In the genomic region with DNA sequence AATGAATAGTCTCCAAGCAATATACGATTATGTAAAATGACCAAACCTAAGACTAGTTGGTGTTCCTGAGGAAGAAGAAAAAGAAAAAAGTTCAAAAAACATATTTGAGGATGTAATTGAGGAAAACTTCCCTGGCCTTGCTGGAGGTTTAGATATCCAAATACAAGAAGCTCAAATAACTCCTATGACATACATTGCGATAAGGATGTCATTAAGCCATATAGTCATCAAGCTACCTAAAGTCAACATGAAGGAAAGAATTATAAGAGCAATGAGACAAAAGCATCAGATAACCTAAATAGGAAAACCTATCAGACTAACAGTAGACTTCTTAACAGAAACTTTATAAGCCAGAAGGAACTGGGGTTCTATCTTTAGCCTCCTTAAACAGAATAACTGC, we compare ENCODE assay signal across 39 cellular contexts.
"Had no signal": no experiment of that assay in that cellular context is flagged by ENCODE, and none has a peak within 500 bp of the region (broad histone marks: within the 10 kb centered on the region; RNA-seq: fewer than 3 reads in every experiment).

No MANE protein-coding gene starts in this region.

- H3K36me3 Mint-ChIP-seq: activated CD4-positive, alpha-beta memory T cell treated with anti-CD3 and anti-CD28 coated beads for 36 hours; activated naive CD4-positive, alpha-beta T cell treated with anti-CD3 and anti-CD28 coated beads, Interleukin-2, amount 50 U/mL, for 72 hours; activated naive CD8-positive, alpha-beta T cell treated with anti-CD3 and anti-CD28 coated beads, Interleukin-2, amount 10 ng/mL, durations not matched to agents 7 days and 5 days; brain had no signal

- H3K27me3 Mint-ChIP-seq: activated B cell treated with CpG ODN at 0.5 μM for 24 hours; activated CD4-positive, alpha-beta memory T cell treated with anti-CD3 and anti-CD28 coated beads for 36 hours; activated CD4-positive, alpha-beta T cell treated with anti-CD3 and anti-CD28 coated beads, Interleukin-2, amount 10 ng/mL, durations not matched to agents 24 days and 14 days; activated CD8-positive, alpha-beta T cell treated with anti-CD3 and anti-CD28 coated beads for 36 hours; activated naive CD8-positive, alpha-beta T cell treated with anti-CD3 and anti-CD28 coated beads, Interleukin-2, amount 10 ng/mL, durations not matched to agents 7 days and 5 days; activated naive CD8-positive, alpha-beta T cell treated with anti-CD3 and anti-CD28 coated beads, Interleukin-2, amount 50 U/mL, for 24 hours; activated T-helper 17 cell treated with anti-CD3 and anti-CD28 coated beads, Interleukin-2, amount 50 U/mL, for 72 hours; brain; central memory CD8-positive, alpha-beta T cell had no signal

- FAIRE-seq: bronchial epithelial cell, TTC549 had no signal

- DNase-seq: activated B cell treated with CpG ODN at 0.5 μM for 24 hours; activated CD4-positive, alpha-beta memory T cell treated with anti-CD3 and anti-CD28 coated beads for 36 hours; activated CD4-positive, alpha-beta T cell treated with anti-CD3 and anti-CD28 coated beads for 4 hours; activated CD4-positive, alpha-beta T cell treated with anti-CD3 and anti-CD28 coated beads, Interleukin-2, amount 10 ng/mL, durations not matched to agents 24 days and 14 days; activated CD4-positive, alpha-beta T cell treated with anti-CD3 and anti-CD28 coated beads, Interleukin-2, amount 50 U/mL, for 1 hour; activated CD4-positive, alpha-beta T cell treated with anti-CD3 and anti-CD28 coated beads, Interleukin-2, amount 50 U/mL, for 4 hours; activated CD4-positive, CD25-positive, alpha-beta regulatory T cell treated with anti-CD3 and anti-CD28 coated beads, Interleukin-2, amount 50 U/mL, for 72 hours; activated CD8-positive, alpha-beta memory T cell treated with anti-CD3 and anti-CD28 coated beads, Interleukin-2, amount 50 U/mL, for 4 hours; activated CD8-positive, alpha-beta T cell treated with anti-CD3 and anti-CD28 coated beads for 36 hours; activated effector memory CD4-positive, alpha-beta T cell treated with anti-CD3 and anti-CD28 coated beads, Interleukin-2, amount 50 U/mL, for 16 hours; activated gamma-delta T cell treated with Interleukin-2 at 50 U/mL for 16 hours; activated naive CD4-positive, alpha-beta T cell; activated naive CD4-positive, alpha-beta T cell treated with anti-CD3 and anti-CD28 coated beads for 36 hours; activated naive CD4-positive, alpha-beta T cell treated with anti-CD3 and anti-CD28 coated beads, Interleukin-2, amount 50 U/mL, for 16 hours; activated naive CD8-positive, alpha-beta T cell treated with anti-CD3 and anti-CD28 coated beads, Interleukin-2, amount 10 ng/mL, durations not matched to agents 7 days and 5 days; activated naive CD8-positive, alpha-beta T cell treated with anti-CD3 and anti-CD28 coated beads, Interleukin-2, amount 50 U/mL, for 24 hours; activated T-cell treated with anti-CD3 and anti-CD28 coated beads for 4 hours; activated T-cell treated with anti-CD3 and anti-CD28 coated beads, Interleukin-2, amount 50 U/mL, for 1 hour; activated T-cell treated with anti-CD3 and anti-CD28 coated beads, Interleukin-2, amount 50 U/mL, for 4 hours; activated T-cell treated with anti-CD3 and anti-CD28 coated beads, Interleukin-2, amount 50 U/mL, for 72 hours; amygdala; anterior cingulate cortex; caudate nucleus; cerebellar nuclear complex; T-helper 1 cell; T-helper 2 cell; T-helper 9 cell had no signal

- H3K27me3 ChIP-seq: ascending aorta, cardiac muscle cell had no signal

- H3K4me1 ChIP-seq: ascending aorta had no signal

- H3K4me3 Mint-ChIP-seq: activated B cell treated with CpG ODN at 0.5 μM for 24 hours; activated CD4-positive, alpha-beta memory T cell treated with anti-CD3 and anti-CD28 coated beads for 36 hours; activated CD4-positive, alpha-beta T cell treated with anti-CD3 and anti-CD28 coated beads, Interleukin-2, amount 10 ng/mL, durations not matched to agents 24 days and 14 days; activated CD8-positive, alpha-beta T cell treated with anti-CD3 and anti-CD28 coated beads for 36 hours; activated naive CD4-positive, alpha-beta T cell treated with anti-CD3 and anti-CD28 coated beads for 36 hours; activated naive CD8-positive, alpha-beta T cell treated with anti-CD3 and anti-CD28 coated beads, Interleukin-2, amount 10 ng/mL, durations not matched to agents 7 days and 5 days; activated naive CD8-positive, alpha-beta T cell treated with anti-CD3 and anti-CD28 coated beads, Interleukin-2, amount 50 U/mL, for 24 hours; activated T-cell treated with anti-CD3 and anti-CD28 coated beads, Interleukin-2, amount 50 U/mL, for 4 hours; activated T-cell treated with anti-CD3 and anti-CD28 coated beads, Interleukin-2, amount 50 U/mL, for 72 hours; activated T-helper 1 cell treated with anti-CD3 and anti-CD28 coated beads, Interleukin-12 subunit alpha, Interleukin-12 subunit beta, Interleukin-2, Interleukin-4 antibody, amounts not matched to agents 30 ng/mL and 10 ng/mL and 1 ng/mL, durations not matched to agents 14 hours and 24 hours and 36 hours; activated T-helper 17 cell treated with anti-CD3 and anti-CD28 coated beads, Interleukin-2, amount 50 U/mL, for 72 hours; brain; central memory CD8-positive, alpha-beta T cell; T-helper 1 cell treated with Interleukin-12 subunit alpha and Interleukin-12 subunit beta and Interleukin-4 antibody, amounts not matched to agents 30 μg/mL and 1 μg/mL, for 36 hours; T-helper 2 cell treated with Interferon-gamma antibody and Interleukin-4, amounts not matched to agents 5 μg/mL and 100 μg/mL, for 36 hours had no signal

- H3K36me3 ChIP-seq: ascending aorta, cardiac muscle cell had no signal

- ATAC-seq: activated CD8-positive, alpha-beta T cell treated with anti-CD3 and anti-CD28 coated beads for 36 hours; activated naive CD4-positive, alpha-beta T cell treated with anti-CD3 and anti-CD28 coated beads, Interleukin-2, amount 50 U/mL, for 72 hours; activated naive CD8-positive, alpha-beta T cell treated with anti-CD3 and anti-CD28 coated beads, Interleukin-2, amount 50 U/mL, for 24 hours; activated T-cell treated with anti-CD3 and anti-CD28 coated beads, Interleukin-2, amount 50 U/mL, for 4 hours; activated T-cell treated with anti-CD3 and anti-CD28 coated beads, Interleukin-2, amount 50 U/mL, for 72 hours; activated T-helper 17 cell treated with anti-CD3 and anti-CD28 coated beads, Interleukin-2, amount 50 U/mL, for 72 hours had no signal

- H3K27ac Mint-ChIP-seq: activated B cell treated with CpG ODN at 0.5 μM for 24 hours; activated CD4-positive, alpha-beta memory T cell treated with anti-CD3 and anti-CD28 coated beads for 36 hours; activated CD4-positive, alpha-beta T cell treated with anti-CD3 and anti-CD28 coated beads, Interleukin-2, amount 10 ng/mL, durations not matched to agents 24 days and 14 days; activated CD8-positive, alpha-beta T cell treated with anti-CD3 and anti-CD28 coated beads for 36 hours; activated naive CD4-positive, alpha-beta T cell treated with anti-CD3 and anti-CD28 coated beads for 36 hours; activated naive CD4-positive, alpha-beta T cell treated with anti-CD3 and anti-CD28 coated beads, Interleukin-2, amount 50 U/mL, for 72 hours; activated naive CD8-positive, alpha-beta T cell treated with anti-CD3 and anti-CD28 coated beads, Interleukin-2, amount 10 ng/mL, durations not matched to agents 7 days and 5 days; activated naive CD8-positive, alpha-beta T cell treated with anti-CD3 and anti-CD28 coated beads, Interleukin-2, amount 50 U/mL, for 24 hours; activated T-cell treated with anti-CD3 and anti-CD28 coated beads, Interleukin-2, amount 50 U/mL, for 72 hours; activated T-helper 1 cell treated with anti-CD3 and anti-CD28 coated beads, Interleukin-12 subunit alpha, Interleukin-12 subunit beta, Interleukin-2, Interleukin-4 antibody, amounts not matched to agents 30 ng/mL and 10 ng/mL and 1 ng/mL, durations not matched to agents 14 hours and 24 hours and 36 hours; activated T-helper 17 cell treated with anti-CD3 and anti-CD28 coated beads, Interleukin-2, amount 50 U/mL, for 72 hours; brain; T-helper 1 cell treated with Interleukin-12 subunit alpha and Interleukin-12 subunit beta and Interleukin-4 antibody, amounts not matched to agents 30 μg/mL and 1 μg/mL, for 36 hours; T-helper 2 cell treated with Interferon-gamma antibody and Interleukin-4, amounts not matched to agents 5 μg/mL and 100 μg/mL, for 36 hours had no signal

- H3K4me3 ChIP-seq: ascending aorta, cardiac muscle cell had no signal

- H3K4me1 Mint-ChIP-seq: activated B cell treated with CpG ODN at 0.5 μM for 24 hours; activated CD4-positive, alpha-beta T cell treated with anti-CD3 and anti-CD28 coated beads, Interleukin-2, amount 10 ng/mL, durations not matched to agents 24 days and 14 days; activated naive CD8-positive, alpha-beta T cell treated with anti-CD3 and anti-CD28 coated beads, Interleukin-2, amount 10 ng/mL, durations not matched to agents 7 days and 5 days; activated naive CD8-positive, alpha-beta T cell treated with anti-CD3 and anti-CD28 coated beads, Interleukin-2, amount 50 U/mL, for 24 hours; activated T-helper 17 cell treated with anti-CD3 and anti-CD28 coated beads, Interleukin-2, amount 50 U/mL, for 72 hours; brain; central memory CD8-positive, alpha-beta T cell had no signal

- H3K27ac ChIP-seq: ascending aorta, cardiac muscle cell, VCaP had no signal

- H3K9me3 Mint-ChIP-seq: activated CD4-positive, alpha-beta T cell treated with anti-CD3 and anti-CD28 coated beads, Interleukin-2, amount 10 ng/mL, durations not matched to agents 24 days and 14 days; activated CD8-positive, alpha-beta T cell treated with anti-CD3 and anti-CD28 coated beads for 36 hours; activated T-helper 1 cell treated with anti-CD3 and anti-CD28 coated beads, Interleukin-12 subunit alpha, Interleukin-12 subunit beta, Interleukin-2, Interleukin-4 antibody, amounts not matched to agents 30 ng/mL and 10 ng/mL and 1 ng/mL, durations not matched to agents 14 hours and 24 hours and 36 hours had no signal
